8 cellular contexts compared by ENCODE assay signal in genomic region chr19:17441241-17442135, GRCh38. TPM values are rescaled to one million over a fixed set of nuclear protein-coding genes. Genes with fewer than 3 reads are reported as not detected.
DNase-seq lines count a peak whose midpoint lies in the region; ATAC-seq and TF ChIP-seq lines count a peak whose summit lies in the region.

No MANE protein-coding gene starts in this region.

- H3K4me3 ChIP-seq in esophagus squamous epithelium, result no peak overlapping the region

- TF ChIP-seq CTCF in GM10248 (IDR thresholded peaks at IDR 0.05; ENCODE audit: control extremely low read depth, extremely low read depth, low read depth, missing control alignments), result peak; percentile 37
- TF ChIP-seq CTCF in esophagus squamous epithelium (IDR thresholded peaks at IDR 0.05), result peak in 5 of 6 experiments; percentile 4 to 53 (median 31)
- peak; percentile 50 for TF ChIP-seq CTCF in progenitor cell of endocrine pancreas (IDR thresholded peaks at IDR 0.05; ENCODE audit: unreplicated experiment)

- H3K4me1 Mint-ChIP-seq in progenitor cell of endocrine pancreas (ENCODE audit: low read depth), result no peaks in the 10 kb centered on the region

- no peaks in the 10 kb centered on the region for H3K36me3 ChIP-seq in esophagus squamous epithelium

- H3K27ac Mint-ChIP-seq in progenitor cell of endocrine pancreas, result no peak overlapping the region

- WGBS in esophagus squamous epithelium, 2 donors, result 31 to 39% methylated on average over 8 of the region's 8 CpGs

- no peaks in the 10 kb centered on the region for H3K9me3 Mint-ChIP-seq in progenitor cell of endocrine pancreas (ENCODE audit: low read depth)

- peak overlapping the region in 1 of 4 donors; percentile 34 for H3K27ac ChIP-seq in esophagus squamous epithelium

- POLR2A ChIA-PET in GM10248 (lab: Yijun Ruan, JAX), result interaction anchor here (0.7 kb wide), 1 partner anchor 23 kb away, joined by 3 read pairs; no protein-coding TSS in a partner anchor

- no peaks in the 10 kb centered on the region for H3K4me1 ChIP-seq in esophagus squamous epithelium

- ATAC-seq in HG03521 (IDR thresholded peaks at IDR 0.05; ENCODE audit: unreplicated experiment), result no peak

- H3K27me3 ChIP-seq in esophagus squamous epithelium, result no peaks in the 10 kb centered on the region

- no peaks in the 10 kb centered on the region for H3K9me3 ChIP-seq in esophagus squamous epithelium

- no peak overlapping the region for H3K4me3 Mint-ChIP-seq in progenitor cell of endocrine pancreas (ENCODE audit: low read depth)

- H3K27me3 Mint-ChIP-seq in progenitor cell of endocrine pancreas, result no peaks in the 10 kb centered on the region

- in situ Hi-C loops in ACHN (cut with HindIII; ENCODE audit: low pct_ligation_motif_present, low pct_unique_long_range_greater_than_20kb, low sequenced_read_pairs) (no loop called here), SK-MEL-5 (cut with HindIII; ENCODE audit: low pct_unique_long_range_greater_than_20kb, low sequenced_read_pairs) (no loop called here)

- no peaks in the 10 kb centered on the region for H3K36me3 Mint-ChIP-seq in progenitor cell of endocrine pancreas (ENCODE audit: insufficient read depth)

- DNase-seq in ACHN, result peak; percentile 23
- DNase-seq in GM10248 (ENCODE audit: extremely low spot score), result peak; percentile 37
- DNase-seq in SK-MEL-5 (ENCODE audit: low read depth, low spot score), result peak; percentile 52
- DNase-seq in esophagus squamous epithelium (lab: John Stamatoyannopoulos, UW), result no peak
- DNase-seq in progenitor cell of endocrine pancreas (ENCODE audit: low spot score, unreplicated experiment), result no peak
- no peak for DNase-seq in NK-92 treated with Interleukin-12 subunit alpha and Interleukin-12 subunit beta, amount 100 ng/mL, for 24 hours (lab: John Stamatoyannopoulos, UW)
- no peak for DNase-seq in ureter (ENCODE audit: low spot score)

- CTCF ChIA-PET in GM10248 (lab: Yijun Ruan, JAX), result interaction anchor here (0.8 to 1.8 kb wide), 11 partner anchors 8 to 233 kb away, joined by 3 to 8 read pairs (median 3); no protein-coding TSS in a partner anchor

- no peak for TF ChIP-seq POLR2A in esophagus squamous epithelium (IDR thresholded peaks at IDR 0.05)

- intact Hi-C loops in esophagus squamous epithelium (cut with DNase I), result no loop called here

RNA-seq across cellular contexts. Expression of gene TMEM221, which starts 7.0 kb away (rescaled TPM):
- total RNA-seq in SK-MEL-5 (2014; rRNA removed; shearing (Covaris generic)), result 0.08 TPM in 1 of 2 replicates, not detected in the other
- polyA plus RNA-seq in SK-MEL-5 (2015; cell fraction: cytosol; rRNA removed), result 0.05 and 0.08 TPM in 2 replicates
- polyA plus RNA-seq in SK-MEL-5 (2015; cell fraction: nucleus; rRNA removed), result not detected in 2 replicates
- total RNA-seq in esophagus squamous epithelium, result under 1 TPM in 2 of 4 donors, not detected in 2; 0.19 to 0.26 TPM
- 3.6 and 4.5 TPM in 2 replicates for total RNA-seq in progenitor cell of endocrine pancreas
- 0.31 TPM for total RNA-seq in ureter

RNA-seq across cellular contexts. Expression of gene NXNL1, which starts 19.2 kb away (rescaled TPM):
- not detected in 2 replicates for total RNA-seq in SK-MEL-5 (2014; rRNA removed; shearing (Covaris generic))
- polyA plus RNA-seq in SK-MEL-5 (2015; cell fraction: cytosol; rRNA removed), result not detected in 2 replicates
- polyA plus RNA-seq in SK-MEL-5 (2015; cell fraction: nucleus; rRNA removed), result 0.35 TPM in 1 of 2 replicates, not detected in the other
- total RNA-seq in esophagus squamous epithelium (not detected), progenitor cell of endocrine pancreas (not detected in 2 replicates), ureter (not detected)

RNA-seq across cellular contexts. Expression of gene MVB12A, which starts 21.6 kb away (rescaled TPM):
- total RNA-seq in SK-MEL-5 (2014; rRNA removed; shearing (Covaris generic)), result 53.4 and 59.8 TPM in 2 replicates
- 78.4 and 93.3 TPM in 2 replicates for polyA plus RNA-seq in SK-MEL-5 (2015; cell fraction: cytosol; rRNA removed)
- 19.4 and 28.0 TPM in 2 replicates for polyA plus RNA-seq in SK-MEL-5 (2015; cell fraction: nucleus; rRNA removed)
- 10 to 100 TPM; 54.0 to 96.3 (median 61.7) TPM for total RNA-seq in esophagus squamous epithelium
- total RNA-seq in progenitor cell of endocrine pancreas, result 50.7 and 56.6 TPM in 2 replicates
- 33.0 TPM for total RNA-seq in ureter

RNA-seq across cellular contexts. Expression of gene SLC27A1, which starts 28.8 kb away (rescaled TPM):
- total RNA-seq in SK-MEL-5 (2014; rRNA removed; shearing (Covaris generic)), result 12.2 and 16.6 TPM in 2 replicates
- 41.7 and 47.9 TPM in 2 replicates for polyA plus RNA-seq in SK-MEL-5 (2015; cell fraction: cytosol; rRNA removed)
- 67.5 and 68.9 TPM in 2 replicates for polyA plus RNA-seq in SK-MEL-5 (2015; cell fraction: nucleus; rRNA removed)
- 10 to 100 TPM in 1 of 4 donors, 1 to 10 TPM in 3; 4.1 to 19.5 (median 8.7) TPM for total RNA-seq in esophagus squamous epithelium
- 16.7 and 19.8 TPM in 2 replicates for total RNA-seq in progenitor cell of endocrine pancreas
- total RNA-seq in ureter, result 17.1 TPM

RNA-seq across cellular contexts. Expression of gene BST2, which starts 36.1 kb away (rescaled TPM):
- total RNA-seq in SK-MEL-5 (2014; rRNA removed; shearing (Covaris generic)), result 0.21 and 1.9 TPM in 2 replicates
- 1.6 and 2.3 TPM in 2 replicates for polyA plus RNA-seq in SK-MEL-5 (2015; cell fraction: cytosol; rRNA removed)
- polyA plus RNA-seq in SK-MEL-5 (2015; cell fraction: nucleus; rRNA removed), result 0.24 TPM in 1 of 2 replicates, not detected in the other
- total RNA-seq in esophagus squamous epithelium (10 to 100 TPM in 3 of 4 donors, 1 to 10 TPM in 1; 4.1 to 66.8 (median 31.0) TPM), progenitor cell of endocrine pancreas (0.60 and 0.67 TPM in 2 replicates), ureter (45.8 TPM)

Comparison
In these comparisons a context has a peak if more than half of its experiments do, and no peak if none do; other contexts are left out.
1. DNase-seq: peak in ACHN (single experiment), GM10248 (single experiment) and SK-MEL-5 (single experiment); none in esophagus squamous epithelium (single experiment), progenitor cell of endocrine pancreas (single experiment), NK-92 treated with Interleukin-12 subunit alpha and Interleukin-12 subunit beta, amount 100 ng/mL, for 24 hours (single experiment) and ureter (single experiment).
2. Peak in every context shown above with its lines, with median percentiles within 50 percentile points of each other: CTCF ChIP-seq.